ENCODE assay signal across 23 cellular contexts in the genomic region with DNA sequence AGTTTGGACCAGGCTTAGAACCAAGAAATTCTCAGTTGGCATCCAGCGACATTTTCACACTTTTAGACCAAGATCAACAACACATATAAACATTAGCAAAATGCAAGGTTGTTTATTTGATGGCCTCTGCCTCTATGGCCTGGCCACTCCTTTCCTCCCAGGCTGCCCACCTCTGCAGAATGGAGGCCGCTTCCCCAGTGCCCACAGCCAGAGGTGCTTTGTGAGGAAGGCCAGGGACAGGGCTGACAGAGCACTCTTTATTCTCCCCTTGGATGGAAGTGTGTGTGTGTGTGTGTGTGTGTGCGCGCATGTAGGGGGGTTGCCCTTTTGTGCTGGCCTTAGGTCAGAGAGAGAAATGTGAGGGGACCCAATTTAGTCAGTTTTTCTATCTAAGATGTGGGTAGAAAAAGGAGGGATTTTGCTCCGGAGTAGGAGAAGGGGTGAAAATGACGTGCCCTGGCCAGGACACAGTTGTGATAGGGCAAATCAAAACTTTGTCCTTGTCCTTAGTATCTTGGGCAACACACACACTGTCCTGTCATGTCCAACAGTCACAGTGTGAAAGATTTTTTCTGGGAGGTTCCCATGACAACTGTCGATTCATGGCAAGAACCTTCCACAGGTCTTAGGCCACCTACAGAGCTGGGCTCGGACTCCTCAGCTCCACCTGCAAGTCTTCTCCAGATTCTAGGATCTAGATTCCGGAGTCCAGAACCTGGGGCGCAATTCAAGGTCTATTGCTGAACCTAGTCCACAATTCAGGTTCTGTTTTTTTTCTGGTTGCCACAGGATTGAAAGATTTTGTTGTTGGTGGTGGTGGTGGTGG.
"Had no signal": no experiment of that assay in that cellular context is flagged by ENCODE, and none has a peak within 500 bp of the region (broad histone marks: within the 10 kb centered on the region; RNA-seq: fewer than 3 reads in every experiment).

No MANE protein-coding gene starts in this region.

- DNase-seq: activated CD4-positive, alpha-beta memory T cell treated with anti-CD3 and anti-CD28 coated beads for 36 hours; activated CD4-positive, alpha-beta T cell treated with anti-CD3 and anti-CD28 coated beads for 4 hours; activated gamma-delta T cell treated with Interleukin-2 at 50 U/mL for 16 hours; activated naive CD4-positive, alpha-beta T cell treated with anti-CD3 and anti-CD28 coated beads, Interleukin-2, amount 50 U/mL, for 16 hours; activated T-cell treated with anti-CD3 and anti-CD28 coated beads, Interleukin-2, amount 50 U/mL, for 4 hours; amniotic stem cell; foreskin keratinocyte; islet precursor cell; naive thymus-derived CD8-positive, alpha-beta T cell; sigmoid colon; small intestine; stimulated activated CD4-positive, alpha-beta T cell treated with anti-CD3 and anti-CD28 coated beads, Interleukin-1b, Interleukin-23, amount 100 ng/mL, for 48 hours; stimulated activated CD4-positive, alpha-beta T cell treated with anti-CD3 and anti-CD28 coated beads, Interleukin-4, amount 100 ng/mL, for 4 hours; stimulated activated CD8-positive, alpha-beta memory T cell treated with anti-CD3 and anti-CD28 coated beads, Interleukin-4, amount 100 ng/mL, for 48 hours; stimulated activated naive CD8-positive, alpha-beta T cell treated with anti-CD3 and anti-CD28 coated beads, Interleukin-15, amount 100 ng/mL, for 72 hours; substantia nigra; T-helper 9 cell; upper lobe of left lung had no signal

- H3K4me3 ChIP-seq: esophagus muscularis mucosa, hepatocyte, sigmoid colon, upper lobe of left lung had no signal

- H3K27ac ChIP-seq: esophagus muscularis mucosa, foreskin keratinocyte, hepatocyte, sigmoid colon, upper lobe of left lung, VCaP had no signal

- H3K36me3 ChIP-seq: esophagus muscularis mucosa, sigmoid colon, upper lobe of left lung had no signal

- H3K4me2 ChIP-seq: hepatocyte had no signal

- H2AFZ ChIP-seq: hepatocyte had no signal

- ATAC-seq: activated T-cell treated with anti-CD3 and anti-CD28 coated beads, Interleukin-2, amount 50 U/mL, for 4 hours; activated T-helper 17 cell treated with anti-CD3 and anti-CD28 coated beads, Interleukin-2, amount 50 U/mL, for 72 hours; foreskin keratinocyte; naive thymus-derived CD8-positive, alpha-beta T cell; stimulated activated memory B cell treated with anti-CD40 and anti-IgM and Interleukin-4, amounts not matched to agents 10 μg/mL and 1 μg/mL and 100 μg/mL, for 72 hours; stimulated activated naive CD8-positive, alpha-beta T cell treated with anti-CD3 and anti-CD28 coated beads, Interleukin-15, amount 100 ng/mL, for 72 hours had no signal

- H3K27me3 ChIP-seq: foreskin keratinocyte, hepatocyte, sigmoid colon had no signal

- H3K9me3 ChIP-seq: esophagus muscularis mucosa, sigmoid colon, upper lobe of left lung had no signal
